In genomic region chr1:224432141-224432540, GRCh38 we compare ENCODE assay signal across 8 cellular contexts. TPM values are rescaled to one million over a fixed set of nuclear protein-coding genes. Genes with fewer than 3 reads are reported as not detected.
DNase-seq lines count a peak whose midpoint lies in the region; ATAC-seq and TF ChIP-seq lines count a peak whose summit lies in the region.

No MANE protein-coding gene starts in this region.

- peaks cover 20% of the 10 kb centered on the region for H3K36me3 Mint-ChIP-seq in osteocyte (ENCODE audit: unreplicated experiment)

- H3K27me3 Mint-ChIP-seq in osteocyte (ENCODE audit: unreplicated experiment) = no peaks in the 10 kb centered on the region

- H3K4me2 ChIP-seq in OCI-LY1 (ENCODE audit: low read length) = peak overlapping the region; percentile 93

- H3F3A ChIP-seq in OCI-LY1 (ENCODE audit: insufficient read depth, low read length) = no peaks in the 10 kb centered on the region

- H3K27ac ChIP-seq in OCI-LY1 (ENCODE audit: low read depth, low read length, poor library complexity, severe bottlenecking) = peak overlapping the region; percentile 63

- no peaks in the 10 kb centered on the region for H4K20me1 ChIP-seq in OCI-LY1 (ENCODE audit: insufficient read depth, low read length)

- DNase-seq in EH (ENCODE audit: low read depth) (peak; percentile 37), osteocyte (ENCODE audit: extremely low spot score, unreplicated experiment) (no peak), NCI-H2081 treated with DMSO at 0.1 percent for 48 hours (lab: John Stamatoyannopoulos, UW) (no peak), NCI-H1694 treated with DMSO at 0.1 percent for 48 hours (lab: John Stamatoyannopoulos, UW) (no peak)
- no peak for DNase-seq in activated CD4-positive, CD25-positive, alpha-beta regulatory T cell treated with anti-CD3 and anti-CD28 coated beads, Interleukin-2, amount 50 U/mL, for 72 hours

- H3K36me3 ChIP-seq in OCI-LY1 (ENCODE audit: insufficient read depth, low read length) (peaks cover 33% of the 10 kb centered on the region), endocrine pancreas (ENCODE audit: control insufficient read depth, insufficient read depth, low read length) (no peaks in the 10 kb centered on the region)

- no peak for ATAC-seq in HG03175 (IDR thresholded peaks at IDR 0.05; ENCODE audit: unreplicated experiment)

- no peak overlapping the region for H2AFZ ChIP-seq in OCI-LY1 (ENCODE audit: low read length)

- peaks cover 57% of the 10 kb centered on the region for H3K4me1 Mint-ChIP-seq in osteocyte (ENCODE audit: unreplicated experiment)

- peak overlapping the region; percentile 95 for H3K4me3 Mint-ChIP-seq in osteocyte (ENCODE audit: unreplicated experiment)

- peak overlapping the region; percentile 80 for H3K9ac ChIP-seq in OCI-LY1 (ENCODE audit: low read length)
- no peak overlapping the region for H3K9ac ChIP-seq in endocrine pancreas (ENCODE audit: control insufficient read depth, insufficient read depth, low read length)

- H3K27me3 ChIP-seq in OCI-LY1 (ENCODE audit: insufficient read depth, low read length) (no peaks in the 10 kb centered on the region), endocrine pancreas (ENCODE audit: control insufficient read depth, insufficient read depth, low read length) (no peaks in the 10 kb centered on the region)

- H3K4me1 ChIP-seq in OCI-LY1 (ENCODE audit: insufficient read depth, low read length, severe bottlenecking) (peaks cover 49% of the 10 kb centered on the region), endocrine pancreas (ENCODE audit: control insufficient read depth, insufficient read depth, low read length) (peaks cover 39% of the 10 kb centered on the region)

- H3K4me3 ChIP-seq in OCI-LY1 (ENCODE audit: low read depth, low read length, poor library complexity, severe bottlenecking) (peak overlapping the region; percentile 78), endocrine pancreas (ENCODE audit: control insufficient read depth, insufficient read depth, low read length) (peak overlapping the region; percentile 95)

- H3K9me3 Mint-ChIP-seq in osteocyte (ENCODE audit: unreplicated experiment) = no peaks in the 10 kb centered on the region

- H3K9me3 ChIP-seq in OCI-LY1 (ENCODE audit: low read length) (no peaks in the 10 kb centered on the region), endocrine pancreas (ENCODE audit: control insufficient read depth, low read length) (no peaks in the 10 kb centered on the region)

- peaks cover 59% of the 10 kb centered on the region for H3K79me2 ChIP-seq in OCI-LY1 (ENCODE audit: insufficient read depth, low read length)

- peak overlapping the region; percentile 77 for H3K27ac Mint-ChIP-seq in osteocyte (ENCODE audit: unreplicated experiment)

- TF ChIP-seq CTCF in OCI-LY1 (IDR thresholded peaks at IDR 0.05; ENCODE audit: low read length) = no peak
- no peak for TF ChIP-seq CTCF in osteocyte (IDR thresholded peaks at IDR 0.05)

- no peaks in the 10 kb centered on the region for H3K9me2 ChIP-seq in OCI-LY1 (ENCODE audit: low read depth, low read length)

RNA-seq across cellular contexts. Expression of gene WDR26, which starts 2.5 kb away (rescaled TPM):
- 106 and 111 TPM in 2 replicates for total RNA-seq in osteocyte
